ENCODE assay signal across 15 cellular contexts in genomic region chr2:160836755-160837154, GRCh38.
DNase-seq lines count a peak whose midpoint lies in the region; ATAC-seq and TF ChIP-seq lines count a peak whose summit lies in the region.
"Had no signal": no experiment of that assay in that cellular context is flagged by ENCODE, and none has a peak within 500 bp of the region (broad histone marks: within the 10 kb centered on the region; RNA-seq: fewer than 3 reads in every experiment).

No MANE protein-coding gene starts in this region.

- H3K4me1 ChIP-seq in muscle layer of duodenum (ENCODE audit: control insufficient read depth in 1 of 2, insufficient read depth in 2 of 2, low read length in 2 of 2) = no peaks in the 10 kb centered on the region

- H3K4me3 Mint-ChIP-seq in CD4-positive, alpha-beta T cell = no peak overlapping the region
- H3K4me3 Mint-ChIP-seq: CD4-positive, CD25-positive, alpha-beta regulatory T cell had no signal

- H3K27ac ChIP-seq in muscle layer of duodenum (ENCODE audit: low read length) = peak overlapping the region; percentile 48
- H3K27ac ChIP-seq in CD4-positive, alpha-beta T cell (ENCODE audit: low read depth, low read length) = no peak overlapping the region
- H3K27ac ChIP-seq: thoracic aorta had no signal

- no peak for TF ChIP-seq CTCF in AG09309 (IDR thresholded peaks at IDR 0.05; ENCODE audit: control insufficient read depth, insufficient read depth, low read depth, low read length, missing control alignments)
- no peak for TF ChIP-seq CTCF in CD4-positive, alpha-beta T cell (IDR thresholded peaks at IDR 0.05)

- CTCF ChIA-PET in CD4-positive, alpha-beta T cell (lab: Charles Lee) = no interaction called here

- no peaks in the 10 kb centered on the region for H3K36me3 Mint-ChIP-seq in CD4-positive, alpha-beta T cell (ENCODE audit: low read depth)
- H3K36me3 Mint-ChIP-seq: CD4-positive, CD25-positive, alpha-beta regulatory T cell had no signal

- H3K27me3 ChIP-seq in muscle layer of duodenum (ENCODE audit: low read depth, low read length) = no peaks in the 10 kb centered on the region
- no peaks in the 10 kb centered on the region for H3K27me3 ChIP-seq in CD4-positive, alpha-beta T cell (ENCODE audit: control insufficient read depth, insufficient read depth, low read length)

- no peak overlapping the region for H3K4me3 ChIP-seq in AG09309 (ENCODE audit: control insufficient read depth, low read depth, low read length)
- no peak overlapping the region for H3K4me3 ChIP-seq in muscle layer of duodenum (ENCODE audit: low read depth in 1 of 2, low read length in 2 of 2)
- H3K4me3 ChIP-seq: coronary artery, thoracic aorta had no signal

- no peaks in the 10 kb centered on the region for H3K9me3 Mint-ChIP-seq in CD4-positive, alpha-beta T cell

- POLR2A ChIA-PET in CD4-positive, alpha-beta T cell (lab: Charles Lee) = no interaction called here

- intact Hi-C loops in CD4-positive, alpha-beta T cell (cut with DNase I, micrococcal nuclease) = no loop called here

- no peaks in the 10 kb centered on the region for H3K9me3 ChIP-seq in muscle layer of duodenum (ENCODE audit: control insufficient read depth in 1 of 2, low read length in 2 of 2)
- no peaks in the 10 kb centered on the region for H3K9me3 ChIP-seq in CD4-positive, alpha-beta T cell (ENCODE audit: control insufficient read depth, low read length)
- H3K9me3 ChIP-seq: thoracic aorta had no signal

- H3K27ac Mint-ChIP-seq in CD4-positive, alpha-beta T cell = no peak overlapping the region
- H3K27ac Mint-ChIP-seq: CD4-positive, CD25-positive, alpha-beta regulatory T cell had no signal

- no peaks in the 10 kb centered on the region for H3K36me3 ChIP-seq in muscle layer of duodenum (ENCODE audit: control insufficient read depth in 1 of 2, insufficient read depth in 2 of 2, low read length in 2 of 2)
- H3K36me3 ChIP-seq: thoracic aorta had no signal

- ATAC-seq in CD4-positive, alpha-beta T cell (ENCODE audit: poor library complexity) = no peak
- ATAC-seq: HepG2 had no signal

- H3K27me3 Mint-ChIP-seq in CD4-positive, alpha-beta T cell = peaks cover 9% of the 10 kb centered on the region
- H3K27me3 Mint-ChIP-seq: CD4-positive, CD25-positive, alpha-beta regulatory T cell had no signal

- H3K4me1 Mint-ChIP-seq in CD4-positive, alpha-beta T cell (ENCODE audit: low read depth) = no peaks in the 10 kb centered on the region
- H3K4me1 Mint-ChIP-seq: CD4-positive, CD25-positive, alpha-beta regulatory T cell had no signal

- peak; percentile 89 for DNase-seq in AG09309 (ENCODE audit: low read depth)
- DNase-seq in M059J (ENCODE audit: low read depth) = peak; percentile 87
- DNase-seq in dedifferentiated amniotic fluid mesenchymal stem cell (ENCODE audit: extremely low spot score) = peak; percentile 97
- no peak for DNase-seq in NCI-H2029 treated with DMSO at 0.1 percent for 48 hours (lab: John Stamatoyannopoulos, UW)
- DNase-seq in NCI-H1105 (lab: John Stamatoyannopoulos, UW) = no peak
- DNase-seq in germinal center (ENCODE audit: low spot score) = no peak
- DNase-seq in CD4-positive, alpha-beta T cell = no peak
- DNase-seq: activated T-cell treated with anti-CD3 and anti-CD28 coated beads, Interleukin-2, amount 50 U/mL, for 48 hours; CD4-positive, CD25-positive, alpha-beta regulatory T cell; NCI-H2081; stimulated activated CD4-positive, alpha-beta T cell treated with anti-CD3 and anti-CD28 coated beads, Interleukin-4, amount 100 ng/mL, for 1 hour had no signal

Comparison
In these comparisons a context has a peak if more than half of its experiments do, and no peak if none do; other contexts are left out.
1. DNase-seq: peak in AG09309 (single experiment), M059J (single experiment) and dedifferentiated amniotic fluid mesenchymal stem cell (single experiment); none in NCI-H2029 treated with DMSO at 0.1 percent for 48 hours (single experiment), NCI-H1105 (single experiment), germinal center (single experiment) and CD4-positive, alpha-beta T cell (0 of 10).